Comparison of ENCODE assay signal across 7 cellular contexts in genomic region chr19:46426506-46427162, GRCh38. TPM values are rescaled to one million over a fixed set of nuclear protein-coding genes. Genes with fewer than 3 reads are reported as not detected.
DNase-seq lines count a peak whose midpoint lies in the region; ATAC-seq and TF ChIP-seq lines count a peak whose summit lies in the region.

No MANE protein-coding gene starts in this region.

- H3K27ac ChIP-seq in parathyroid adenoma: peak overlapping the region; percentile 64

- ATAC-seq in left ventricle myocardium superior (peak; percentile 84), GM21381 (IDR thresholded peaks at IDR 0.05; ENCODE audit: unreplicated experiment) (no peak), HG02884 (IDR thresholded peaks at IDR 0.05; ENCODE audit: unreplicated experiment) (no peak)

- H3K27me3 ChIP-seq in adipocyte (replicated peaks; ENCODE audit: control insufficient read depth, insufficient read depth, low read length) (peaks cover 9% of the 10 kb centered on the region), parathyroid adenoma (ENCODE audit: control insufficient read depth, insufficient read depth, low read length) (no peaks in the 10 kb centered on the region)

- H3K9ac ChIP-seq in adipocyte (ENCODE audit: low read length) (peak overlapping the region; percentile 86), parathyroid adenoma (no peak overlapping the region)

- H2AFZ ChIP-seq in parathyroid adenoma: peak overlapping the region; percentile 95

- TF ChIP-seq CTCF in GM12865 (IDR thresholded peaks at IDR 0.05; ENCODE audit: insufficient read depth, low read depth, low read length, missing control alignments): no peak
- TF ChIP-seq CTCF in parathyroid adenoma (IDR thresholded peaks at IDR 0.05): no peak

- peaks cover 10% of the 10 kb centered on the region for H3K4me1 ChIP-seq in adipocyte (ENCODE audit: control insufficient read depth, insufficient read depth, low read length)
- H3K4me1 ChIP-seq in parathyroid adenoma: peaks cover 7% of the 10 kb centered on the region

- intact Hi-C loops in left ventricle myocardium superior (cut with micrococcal nuclease): no loop called here

- DNase-seq in GM12865 (ENCODE audit: low read depth) (peak; percentile 63), NCI-H2196 treated with DMSO at 0.1 percent for 48 hours (lab: John Stamatoyannopoulos, UW; ENCODE audit: unreplicated experiment) (peak; percentile 46), adipocyte (ENCODE audit: low read depth) (peak; percentile 91), left ventricle myocardium superior (peak; percentile 89)

- peak overlapping the region; percentile 100 for H3K4me2 ChIP-seq in parathyroid adenoma (ENCODE audit: low read length)

- H3K36me3 ChIP-seq in adipocyte (ENCODE audit: control insufficient read depth, insufficient read depth, low read length, severe bottlenecking) (no peaks in the 10 kb centered on the region), parathyroid adenoma (ENCODE audit: control insufficient read depth, insufficient read depth, low read length) (no peaks in the 10 kb centered on the region)

- no peaks in the 10 kb centered on the region for H3K79me2 ChIP-seq in parathyroid adenoma

- H3K4me3 ChIP-seq in GM12865 (ENCODE audit: low read depth, low read length) (peak overlapping the region; percentile 43), adipocyte (ENCODE audit: low read length) (peak overlapping the region; percentile 86), parathyroid adenoma (ENCODE audit: low read depth, low read length) (peak overlapping the region; percentile 88)

- H3K9me3 ChIP-seq in adipocyte (ENCODE audit: control insufficient read depth, low read length): no peaks in the 10 kb centered on the region
- H3K9me3 ChIP-seq in parathyroid adenoma (ENCODE audit: control insufficient read depth, low read length): no peaks in the 10 kb centered on the region

RNA-seq across cellular contexts. Expression of gene PNMA8C, which starts 2.1 kb away (rescaled TPM):
- 0.07 TPM for total RNA-seq in left ventricle myocardium superior

RNA-seq across cellular contexts. Expression of gene CCDC8, which starts 13.3 kb away (rescaled TPM):
- total RNA-seq in left ventricle myocardium superior: 33.5 TPM

RNA-seq across cellular contexts. Expression of gene PNMA8A, which starts 44.7 kb away (rescaled TPM):
- 9.4 TPM for total RNA-seq in left ventricle myocardium superior
